In the genomic region with DNA sequence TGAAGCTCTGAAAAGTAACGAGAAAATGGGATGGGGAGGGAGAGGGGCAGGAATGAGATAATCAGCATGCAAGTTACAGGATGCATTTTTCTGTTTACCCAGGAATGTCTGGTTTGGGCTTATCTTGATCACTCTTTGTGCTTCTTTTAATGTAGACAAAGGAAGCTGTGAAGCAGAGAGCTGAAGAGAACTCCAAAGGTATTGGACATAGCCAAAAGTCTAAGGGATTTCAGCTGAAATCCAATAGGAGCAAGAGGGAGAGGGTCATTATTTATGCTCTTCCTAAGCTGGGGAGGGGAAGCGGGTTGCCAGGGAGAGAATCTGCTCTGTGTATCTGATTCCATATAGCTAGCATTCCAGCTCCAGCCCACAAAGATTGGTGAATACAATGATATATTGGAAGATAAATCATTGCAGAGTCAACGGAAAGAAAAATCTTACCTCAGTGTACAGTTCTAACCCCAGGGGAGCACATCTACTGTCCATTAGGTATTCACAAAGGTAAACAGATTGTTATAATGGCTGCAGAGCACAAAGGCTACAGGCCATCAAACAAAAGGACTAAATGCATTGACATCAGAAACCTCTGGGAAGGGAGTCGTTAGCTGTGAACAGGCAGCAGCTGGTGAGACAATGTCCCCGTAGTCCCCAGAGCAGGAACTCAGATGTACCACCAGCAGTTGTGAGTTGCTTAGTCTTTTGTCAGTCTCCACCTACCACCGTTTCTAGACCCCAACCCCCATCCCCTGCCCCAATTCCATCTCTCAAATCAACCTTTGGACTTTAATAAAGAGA, we compare ENCODE assay signal across 14 cellular contexts.
DNase-seq lines count a peak whose midpoint lies in the region; ATAC-seq and TF ChIP-seq lines count a peak whose summit lies in the region.
"Had no signal": no experiment of that assay in that cellular context is flagged by ENCODE, and none has a peak within 500 bp of the region (broad histone marks: within the 10 kb centered on the region; RNA-seq: fewer than 3 reads in every experiment).

No MANE protein-coding gene starts in this region.

- H3K27me3 Mint-ChIP-seq in brain (peaks cover 6% of the 10 kb centered on the region), type B pancreatic cell (peaks cover 11% of the 10 kb centered on the region)

- DNase-seq in NCI-H1436 (lab: John Stamatoyannopoulos, UW) (peak; percentile 85), NCI-H2196 treated with DMSO at 0.1 percent for 48 hours (lab: John Stamatoyannopoulos, UW; ENCODE audit: unreplicated experiment) (peak; percentile 12), type B pancreatic cell (ENCODE audit: extremely low spot score, unreplicated experiment) (no peak)
- DNase-seq: adrenal gland; RPMI8226; stimulated activated CD4-positive, alpha-beta T cell treated with anti-CD3 and anti-CD28 coated beads, Interleukin-4, amount 100 ng/mL, for 24 hours; T-helper 17 cell had no signal

- H3K36me3 Mint-ChIP-seq in brain (no peaks in the 10 kb centered on the region), type B pancreatic cell (no peaks in the 10 kb centered on the region)
- H3K36me3 Mint-ChIP-seq: CD14-positive monocyte; stimulated activated effector memory CD8-positive, alpha-beta T cell treated with anti-CD3 and anti-CD28 coated beads, Interleukin-12 subunit alpha, Interleukin-12 subunit beta, amount 100 ng/mL, for 72 hours had no signal

- H3K9me3 Mint-ChIP-seq in brain = no peaks in the 10 kb centered on the region
- peaks cover 6% of the 10 kb centered on the region for H3K9me3 Mint-ChIP-seq in type B pancreatic cell
- H3K9me3 Mint-ChIP-seq: stimulated activated effector memory CD8-positive, alpha-beta T cell treated with anti-CD3 and anti-CD28 coated beads, Interleukin-12 subunit alpha, Interleukin-12 subunit beta, amount 100 ng/mL, for 72 hours had no signal

- TF ChIP-seq CTCF in brain (conservative IDR thresholded peaks at IDR 0.05) (no peak), type B pancreatic cell (conservative IDR thresholded peaks at IDR 0.05) (no peak)

- no peak overlapping the region for H3K4me3 Mint-ChIP-seq in brain
- H3K4me3 Mint-ChIP-seq in type B pancreatic cell = peak overlapping the region; percentile 30
- H3K4me3 Mint-ChIP-seq: CD14-positive monocyte; stimulated activated effector memory CD8-positive, alpha-beta T cell treated with anti-CD3 and anti-CD28 coated beads, Interleukin-12 subunit alpha, Interleukin-12 subunit beta, amount 100 ng/mL, for 72 hours; T-helper 17 cell had no signal

- ATAC-seq in HG03045 (IDR thresholded peaks at IDR 0.05; ENCODE audit: unreplicated experiment) = no peak
- no peak for ATAC-seq in GM19023 (IDR thresholded peaks at IDR 0.05; ENCODE audit: unreplicated experiment)
- ATAC-seq in GM21723 (IDR thresholded peaks at IDR 0.05; ENCODE audit: unreplicated experiment) = no peak
- ATAC-seq: sciatic nerve; stimulated activated effector memory CD8-positive, alpha-beta T cell treated with anti-CD3 and anti-CD28 coated beads, Interleukin-12 subunit alpha, Interleukin-12 subunit beta, amount 100 ng/mL, for 72 hours; T-helper 17 cell had no signal

- peaks cover 34% of the 10 kb centered on the region for H3K4me1 Mint-ChIP-seq in brain
- peaks cover 28% of the 10 kb centered on the region for H3K4me1 Mint-ChIP-seq in type B pancreatic cell (ENCODE audit: unreplicated experiment)
- H3K4me1 Mint-ChIP-seq: stimulated activated effector memory CD8-positive, alpha-beta T cell treated with anti-CD3 and anti-CD28 coated beads, Interleukin-12 subunit alpha, Interleukin-12 subunit beta, amount 100 ng/mL, for 72 hours; T-helper 17 cell had no signal

- H3K27ac Mint-ChIP-seq in brain = peak overlapping the region in 4 of 5 experiments; percentile 19 to 86 (median 58)
- peak overlapping the region; percentile 15 for H3K27ac Mint-ChIP-seq in type B pancreatic cell
- H3K27ac Mint-ChIP-seq: CD14-positive monocyte; stimulated activated effector memory CD8-positive, alpha-beta T cell treated with anti-CD3 and anti-CD28 coated beads, Interleukin-12 subunit alpha, Interleukin-12 subunit beta, amount 100 ng/mL, for 72 hours; T-helper 17 cell had no signal
